Comparison of ENCODE assay signal across 8 cellular contexts in the genomic region with DNA sequence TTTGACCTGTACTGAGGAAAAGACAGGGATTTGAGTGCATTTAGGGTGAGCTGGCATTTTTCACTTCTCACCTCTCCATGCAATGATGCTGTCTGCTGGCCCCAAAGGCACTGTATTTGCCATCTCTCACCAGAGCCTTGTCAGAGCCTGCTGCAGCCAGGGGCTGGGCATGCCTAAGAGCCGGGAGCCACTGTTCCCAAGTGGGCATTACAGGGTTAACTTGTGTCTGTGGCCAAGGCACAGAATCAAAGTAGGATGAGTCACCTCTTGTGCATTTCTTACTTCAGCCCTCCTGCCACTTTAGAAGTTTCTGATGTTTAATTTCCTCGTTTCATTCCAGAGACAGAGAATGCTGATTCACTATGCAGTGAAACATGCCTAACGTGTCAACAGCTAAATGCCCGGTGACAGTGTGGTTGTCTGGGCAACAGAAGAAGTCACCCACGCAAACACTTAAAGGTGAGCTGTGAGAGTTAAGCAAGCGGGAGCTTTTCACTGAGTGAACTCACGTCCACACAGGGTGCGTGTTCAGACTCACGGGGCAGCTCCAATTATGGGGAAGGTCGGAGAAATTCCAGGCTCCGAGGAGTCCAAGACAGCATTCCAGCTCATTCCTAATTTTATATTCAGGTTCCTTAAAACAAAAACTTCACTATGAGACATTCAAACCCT. TPM values are rescaled to one million over a fixed set of nuclear protein-coding genes. Genes with fewer than 3 reads are reported as not detected.
A peak's percentile ranks its signal among the peaks of the same experiment; 100 is the strongest.
DNase-seq lines count a peak whose midpoint lies in the region; ATAC-seq and TF ChIP-seq lines count a peak whose summit lies in the region.

No MANE protein-coding gene starts in this region.

- no peaks in the 10 kb centered on the region for H3K27me3 ChIP-seq in H7 (ENCODE audit: control insufficient read depth, insufficient read depth, low read length)

- ATAC-seq in SK-N-SH treated with all-trans-retinoic acid at 6 μM for 48 hours (peak; percentile 91), GM21515 (IDR thresholded peaks at IDR 0.05; ENCODE audit: unreplicated experiment) (no peak), GM19324 (IDR thresholded peaks at IDR 0.05; ENCODE audit: low FRiP score, unreplicated experiment) (no peak)

- no peak for TF ChIP-seq CTCF in AG10803 (conservative IDR thresholded peaks at IDR 0.05; ENCODE audit: low read length)
- TF ChIP-seq CTCF in foreskin fibroblast (IDR thresholded peaks at IDR 0.05; ENCODE audit: low read depth, low read length), result no peak
- TF ChIP-seq CTCF in retinal pigment epithelial cell (conservative IDR thresholded peaks at IDR 0.05; ENCODE audit: low read depth, low read length), result no peak

- H3K4me3 ChIP-seq in AG10803 (ENCODE audit: low read length) (peak overlapping the region; percentile 18), H7 (ENCODE audit: insufficient read depth, low read depth, low read length) (no peak overlapping the region), foreskin fibroblast (ENCODE audit: low read depth in 1 of 2, low read length in 2 of 2) (peak overlapping the region; percentile 2 to 25), retinal pigment epithelial cell (ENCODE audit: low read length) (peak overlapping the region; percentile 29)

- peak; percentile 99 for DNase-seq in AG10803 (ENCODE audit: low read depth)
- peak; percentile 63 for DNase-seq in H7
- DNase-seq in foreskin fibroblast, result peak; percentile 93 to 95
- peak; percentile 92 for DNase-seq in retinal pigment epithelial cell (ENCODE audit: low read depth)
- DNase-seq in OCI-M2 (lab: John Stamatoyannopoulos, UW; ENCODE audit: unreplicated experiment), result no peak

- H3K36me3 ChIP-seq in H7 (replicated peaks; ENCODE audit: control insufficient read depth, insufficient read depth, low read length), result no peaks in the 10 kb centered on the region

TF ChIP-seq in SK-N-SH treated with all-trans-retinoic acid at 6 μM for 48 hours, 23 proteins besides CTCF, POLR2A, EP300 and RAD21:
- TF ChIP-seq ZC3H10 (CRISPR knock-in tag; IDR thresholded peaks at IDR 0.05) (peak; percentile 49; the same call in 1 of the 2 replicates), BACH2 (CRISPR knock-in tag; IDR thresholded peaks at IDR 0.05; ENCODE audit: borderline replicate concordance) (no peak), TOX (CRISPR knock-in tag; IDR thresholded peaks at IDR 0.05; ENCODE audit: borderline replicate concordance) (peak; percentile 76; the same call in 1 of the 2 replicates), OSR1 (CRISPR knock-in tag; IDR thresholded peaks at IDR 0.05) (no peak), ZNF8 (CRISPR knock-in tag; IDR thresholded peaks at IDR 0.05) (no peak), ZNF565 (CRISPR knock-in tag; conservative IDR thresholded peaks at IDR 0.05; ENCODE audit: low read depth) (no peak), GLIS3 (CRISPR knock-in tag; IDR thresholded peaks at IDR 0.05) (no peak), POU6F1 (CRISPR knock-in tag; IDR thresholded peaks at IDR 0.05; ENCODE audit: borderline replicate concordance, low read depth) (no peak; the same call in 1 of the 2 replicates), PATZ1 (CRISPR knock-in tag; IDR thresholded peaks at IDR 0.05; ENCODE audit: borderline replicate concordance) (no peak), ZNF70 (CRISPR knock-in tag; IDR thresholded peaks at IDR 0.05) (no peak), ZFP3 (CRISPR knock-in tag; IDR thresholded peaks at IDR 0.05) (peak; percentile 78; the same call in 1 of the 2 replicates), RARB (CRISPR knock-in tag; IDR thresholded peaks at IDR 0.05) (0 out of 2 replicates have a peak, but pooled peaks have one; percentile 50), CSRNP3 (CRISPR knock-in tag; IDR thresholded peaks at IDR 0.05) (no peak), ARNTL (CRISPR knock-in tag; IDR thresholded peaks at IDR 0.05; ENCODE audit: borderline replicate concordance, low read depth) (no peak), ZFP30 (CRISPR knock-in tag; IDR thresholded peaks at IDR 0.05) (no peak), CSDC2 (CRISPR knock-in tag; IDR thresholded peaks at IDR 0.05) (no peak), SNAI2 (CRISPR knock-in tag; IDR thresholded peaks at IDR 0.05) (no peak), ISL1 (CRISPR knock-in tag; IDR thresholded peaks at IDR 0.05) (peak; percentile 92), ESRRG (CRISPR knock-in tag; IDR thresholded peaks at IDR 0.05) (no peak), TSHZ2 (CRISPR knock-in tag; IDR thresholded peaks at IDR 0.05) (no peak), PPARA (CRISPR knock-in tag; IDR thresholded peaks at IDR 0.05; ENCODE audit: borderline replicate concordance) (no peak), TCF4 (CRISPR knock-in tag; IDR thresholded peaks at IDR 0.05; ENCODE audit: borderline replicate concordance) (no peak)
- TF ChIP-seq, protein P1, sequence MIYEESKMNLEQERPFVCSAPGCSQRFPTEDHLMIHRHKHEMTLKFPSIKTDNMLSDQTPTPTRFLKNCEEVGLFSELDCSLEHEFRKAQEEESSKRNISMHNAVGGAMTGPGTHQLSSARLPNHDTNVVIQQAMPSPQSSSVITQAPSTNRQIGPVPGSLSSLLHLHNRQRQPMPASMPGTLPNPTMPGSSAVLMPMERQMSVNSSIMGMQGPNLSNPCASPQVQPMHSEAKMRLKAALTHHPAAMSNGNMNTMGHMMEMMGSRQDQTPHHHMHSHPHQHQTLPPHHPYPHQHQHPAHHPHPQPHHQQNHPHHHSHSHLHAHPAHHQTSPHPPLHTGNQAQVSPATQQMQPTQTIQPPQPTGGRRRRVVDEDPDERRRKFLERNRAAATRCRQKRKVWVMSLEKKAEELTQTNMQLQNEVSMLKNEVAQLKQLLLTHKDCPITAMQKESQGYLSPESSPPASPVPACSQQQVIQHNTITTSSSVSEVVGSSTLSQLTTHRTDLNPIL (CRISPR knock-in tag; IDR thresholded peaks at IDR 0.05; ENCODE audit: low read depth), result peak; percentile 70

RNA-seq across cellular contexts. Expression of gene IGFBP3, which starts 57.1 kb away (rescaled TPM):
- 2.7 and 5.6 TPM in 2 replicates for total RNA-seq in H7 (2014; rRNA removed; shearing (Covaris generic))
